19 cellular contexts compared by ENCODE assay signal in the genomic region with DNA sequence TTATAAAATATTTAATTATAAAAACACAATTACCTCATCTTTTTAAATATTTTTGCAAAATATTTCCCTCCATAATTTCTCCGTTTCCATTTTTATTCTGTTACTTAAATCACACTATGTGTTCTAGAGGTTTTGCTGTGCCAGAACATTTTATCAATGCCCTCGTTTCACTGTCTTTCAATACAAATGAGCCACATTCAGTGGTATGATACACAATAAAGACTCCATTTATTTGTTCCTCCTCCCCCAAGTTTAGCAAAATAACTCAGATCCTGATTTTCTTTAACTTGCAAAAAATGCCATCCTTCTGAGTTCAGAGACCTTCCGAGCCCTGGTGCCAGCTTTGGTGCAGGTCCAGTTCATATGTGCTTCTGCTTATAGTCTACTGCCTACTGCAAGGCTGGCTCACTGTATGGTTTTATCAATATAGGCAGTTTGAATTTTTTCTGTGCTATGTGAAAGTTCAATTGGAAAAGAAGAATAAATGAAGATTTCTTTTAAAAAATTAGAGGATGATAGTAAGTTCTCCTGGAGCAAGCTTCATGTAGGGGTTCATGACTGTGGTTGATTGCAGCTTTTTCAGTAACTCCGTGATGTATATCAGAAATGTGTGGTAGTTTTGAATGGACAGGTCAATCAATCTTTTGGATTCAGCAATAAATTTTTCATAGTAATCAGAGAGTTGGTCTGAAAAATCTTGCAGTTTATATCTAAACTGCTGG. TPM values are rescaled to one million over a fixed set of nuclear protein-coding genes. Genes with fewer than 3 reads are reported as not detected.
DNase-seq lines count a peak whose midpoint lies in the region; ATAC-seq and TF ChIP-seq lines count a peak whose summit lies in the region.
"Had no signal": no experiment of that assay in that cellular context is flagged by ENCODE, and none has a peak within 500 bp of the region (broad histone marks: within the 10 kb centered on the region; RNA-seq: fewer than 3 reads in every experiment).

No MANE protein-coding gene starts in this region.

- TF ChIP-seq CTCF in SK-N-SH (IDR thresholded peaks at IDR 0.05) (no peak), WTC11 (IDR thresholded peaks at IDR 0.05) (no peak), right lobe of liver (IDR thresholded peaks at IDR 0.05) (no peak)

- H3K4me2 ChIP-seq in SK-N-SH: no peak overlapping the region

- TF ChIP-seq RAD21 in SK-N-SH (IDR thresholded peaks at IDR 0.05; ENCODE audit: low read length): no peak

- H3K27me3 Mint-ChIP-seq in WTC11 (ENCODE audit: low read depth): no peaks in the 10 kb centered on the region; the same call in 1 of the 2 replicates
- H3K27me3 Mint-ChIP-seq in naive thymus-derived CD8-positive, alpha-beta T cell: peaks cover 0 to 37% (median 4%) of the 10 kb centered on the region in 5 donors
- H3K27me3 Mint-ChIP-seq: IgD-negative memory B cell had no signal

- H3K4me3 Mint-ChIP-seq in WTC11: no peak overlapping the region
- no peak overlapping the region for H3K4me3 Mint-ChIP-seq in naive thymus-derived CD8-positive, alpha-beta T cell
- H3K4me3 Mint-ChIP-seq: CD4-positive, CD25-positive, alpha-beta regulatory T cell; CD8-positive, alpha-beta memory T cell; HFFc6; IgD-negative memory B cell had no signal

- H3K4me1 Mint-ChIP-seq in WTC11: no peaks in the 10 kb centered on the region
- H3K4me1 Mint-ChIP-seq in naive thymus-derived CD8-positive, alpha-beta T cell: no peaks in the 10 kb centered on the region
- H3K4me1 Mint-ChIP-seq: CD4-positive, CD25-positive, alpha-beta regulatory T cell; CD8-positive, alpha-beta memory T cell; IgD-negative memory B cell had no signal

- ATAC-seq in SK-N-SH treated with all-trans-retinoic acid at 6 μM for 48 hours: peak; percentile 31; the same call in 1 of the 3 replicates
- ATAC-seq in WTC11: no peak
- no peak for ATAC-seq in right lobe of liver
- no peak for ATAC-seq in naive thymus-derived CD8-positive, alpha-beta T cell
- ATAC-seq: HCT116 had no signal

- DNase-seq in SK-N-SH (no peak), WTC11 (ENCODE audit: low spot score) (no peak), right lobe of liver (no peak), kidney tubule cell (ENCODE audit: low spot score) (no peak), SJCRH30 (no peak)
- DNase-seq in naive thymus-derived CD8-positive, alpha-beta T cell: no peak
- DNase-seq: ACHN; BE2C; C1 segment of cervical spinal cord; CD4-positive, CD25-positive, alpha-beta regulatory T cell; CD8-positive, alpha-beta memory T cell; DMS79 treated with DMSO at 0.1 percent for 48 hours; GF-D8; GOT3; H7; HFFc6 had no signal

- H3K4me3 ChIP-seq in SK-N-SH (ENCODE audit: low read depth in 2 of 2, low read length in 1 of 2): no peak overlapping the region
- H3K4me3 ChIP-seq in right lobe of liver: no peak overlapping the region
- H3K4me3 ChIP-seq in SJCRH30: no peak overlapping the region

- no peaks in the 10 kb centered on the region for H3K27me3 ChIP-seq in SK-N-SH (ENCODE audit: insufficient read depth)
- H3K27me3 ChIP-seq in right lobe of liver: no peaks in the 10 kb centered on the region
- H3K27me3 ChIP-seq in SJCRH30: peaks cover 2% of the 10 kb centered on the region

- no peak overlapping the region for H3K9ac ChIP-seq in SK-N-SH

- TF ChIP-seq POLR2A in right lobe of liver (IDR thresholded peaks at IDR 0.05): peak; percentile 24

- no peaks in the 10 kb centered on the region for H4K20me1 ChIP-seq in SK-N-SH (ENCODE audit: insufficient read depth)

- peaks cover 6% of the 10 kb centered on the region for H3K9me3 Mint-ChIP-seq in WTC11
- H3K9me3 Mint-ChIP-seq in naive thymus-derived CD8-positive, alpha-beta T cell: no peaks in the 10 kb centered on the region
- H3K9me3 Mint-ChIP-seq: CD4-positive, CD25-positive, alpha-beta regulatory T cell; CD8-positive, alpha-beta memory T cell; IgD-negative memory B cell had no signal

- intact Hi-C loops in right lobe of liver (cut with DNase I): no loop called here

- H3K9me3 ChIP-seq in SK-N-SH: no peaks in the 10 kb centered on the region
- no peaks in the 10 kb centered on the region for H3K9me3 ChIP-seq in right lobe of liver
- H3K9me3 ChIP-seq in SJCRH30 (replicated peaks): no peaks in the 10 kb centered on the region
- H3K9me3 ChIP-seq: BE2C had no signal

- POLR2A ChIA-PET in SK-N-SH (lab: Yijun Ruan, JAX): no interaction called here
- POLR2A ChIA-PET in WTC11 (lab: Charles Lee): no interaction called here
- POLR2A ChIA-PET in naive thymus-derived CD8-positive, alpha-beta T cell (lab: Charles Lee): no interaction called here

- 39% methylated on average over 4 of the region's 4 CpGs for WGBS in SK-N-SH (ENCODE audit: low lambda C conversion rate)
- WGBS in right lobe of liver (ENCODE audit: insufficient coverage, low coverage, low lambda C conversion rate, missing lambda C conversion rate): 58% methylated on average over 4 of the region's 4 CpGs

- H2AFZ ChIP-seq in SK-N-SH (ENCODE audit: low read depth): no peak overlapping the region

- H3K27ac Mint-ChIP-seq in WTC11: no peak overlapping the region
- no peak overlapping the region for H3K27ac Mint-ChIP-seq in naive thymus-derived CD8-positive, alpha-beta T cell
- H3K27ac Mint-ChIP-seq: CD4-positive, CD25-positive, alpha-beta regulatory T cell; CD8-positive, alpha-beta memory T cell; HFFc6; IgD-negative memory B cell had no signal

- no peaks in the 10 kb centered on the region for H3F3A ChIP-seq in SK-N-SH (replicated peaks; ENCODE audit: insufficient read depth)

- CTCF ChIA-PET in SK-N-SH (lab: Yijun Ruan, JAX) (interaction anchor here (1.1 to 2.4 kb wide), 2 partner anchors 38 to 341 kb away, joined by 3 to 6 read pairs; no protein-coding TSS in a partner anchor), WTC11 (lab: Charles Lee) (no interaction called here)

- no peaks in the 10 kb centered on the region for H3K9me2 ChIP-seq in SK-N-SH

- H3K36me3 Mint-ChIP-seq in WTC11: no peaks in the 10 kb centered on the region
- H3K36me3 Mint-ChIP-seq in naive thymus-derived CD8-positive, alpha-beta T cell: no peaks in the 10 kb centered on the region
- H3K36me3 Mint-ChIP-seq: CD4-positive, CD25-positive, alpha-beta regulatory T cell; CD8-positive, alpha-beta memory T cell; IgD-negative memory B cell had no signal

- no peaks in the 10 kb centered on the region for H3K36me3 ChIP-seq in SK-N-SH (replicated peaks in 1 of 2; ENCODE audit: control insufficient read depth in 1 of 2, insufficient read depth in 2 of 2, low read length in 1 of 2)
- H3K36me3 ChIP-seq in right lobe of liver: peaks cover 0 to 48% (median 22%) of the 10 kb centered on the region in 4 donors
- H3K36me3 ChIP-seq in SJCRH30: no peaks in the 10 kb centered on the region
- H3K36me3 ChIP-seq: BE2C had no signal

- H3K4me1 ChIP-seq in SK-N-SH (ENCODE audit: control insufficient read depth in 1 of 2, insufficient read depth in 2 of 2, low read depth in 1 of 2, low read length in 1 of 2) (peaks cover 0 to 3% of the 10 kb centered on the region in 2 experiments; a peak in 2 of 4 replicates), right lobe of liver (no peaks in the 10 kb centered on the region), SJCRH30 (no peaks in the 10 kb centered on the region)
- H3K4me1 ChIP-seq: BE2C had no signal

- no peak for TF ChIP-seq EP300 in SK-N-SH (IDR thresholded peaks at IDR 0.05; ENCODE audit: borderline replicate concordance in 1 of 2, low read depth in 1 of 2, low read length in 1 of 2)

- H3K27ac ChIP-seq in SK-N-SH (ENCODE audit: low read depth in 2 of 2, low read length in 1 of 2) (no peak overlapping the region), right lobe of liver (no peak overlapping the region), SJCRH30 (no peak overlapping the region)

- H3K79me2 ChIP-seq in SK-N-SH (ENCODE audit: insufficient read depth): no peaks in the 10 kb centered on the region

TF ChIP-seq in SK-N-SH treated with all-trans-retinoic acid at 6 μM for 48 hours, 23 proteins besides CTCF, POLR2A, EP300 and RAD21 (continues in another document):
- no peak for TF ChIP-seq ARNTL (CRISPR knock-in tag; IDR thresholded peaks at IDR 0.05; ENCODE audit: borderline replicate concordance, low read depth)
- TF ChIP-seq ZNF8 (CRISPR knock-in tag; IDR thresholded peaks at IDR 0.05): no peak

TF ChIP-seq in SK-N-SH, 30 proteins besides CTCF, POLR2A, EP300 and RAD21 (continues in another document):
- TF ChIP-seq TEAD4 (IDR thresholded peaks at IDR 0.05; ENCODE audit: borderline replicate concordance, insufficient read depth) (no peak), CHD2 (IDR thresholded peaks at IDR 0.05; ENCODE audit: low read length, partially characterized antibody) (no peak), RXRA (IDR thresholded peaks at IDR 0.05; ENCODE audit: borderline replicate concordance, low read depth) (no peak), TAF1 (IDR thresholded peaks at IDR 0.05; ENCODE audit: borderline replicate concordance, low read depth, low read length) (no peak)

TF ChIP-seq in WTC11, 78 proteins besides CTCF, POLR2A, EP300 and RAD21:
- TF ChIP-seq OVOL2 (CRISPR knock-in tag; IDR thresholded peaks at IDR 0.05; ENCODE audit: borderline replicate concordance): no peak
- TF ChIP-seq CREB1 (CRISPR knock-in tag; IDR thresholded peaks at IDR 0.05): no peak
- TF ChIP-seq KAT7 (CRISPR knock-in tag; IDR thresholded peaks at IDR 0.05; ENCODE audit: borderline replicate concordance): no peak
- peak; percentile 26; the same call in 1 of the 2 replicates for TF ChIP-seq HMGA2 (CRISPR knock-in tag; IDR thresholded peaks at IDR 0.05)
TF ChIP-seq in WTC11: peak in this region for 1.

RNA-seq across cellular contexts. Expression of a gene that starts 42.5 kb away (rescaled TPM):
- not detected in 2 replicates for polyA plus RNA-seq in SK-N-SH (2012; rRNA removed)
- under 0.01 TPM in 1 of 2 replicates, not detected in the other for polyA plus RNA-seq in SK-N-SH (2012; cell fraction: cytosol; rRNA removed)
- under 0.01 TPM in 1 of 2 replicates, not detected in the other for polyA plus RNA-seq in SK-N-SH (2012; cell fraction: nucleus; rRNA removed)
- total RNA-seq in WTC11 (2021) (1.4 to 1.6 TPM (median 1.5 TPM) in 3 replicates), right lobe of liver (1,000 to 10,000 TPM; 2,615 to 3,271 (median 2,774) TPM)
- not detected for total RNA-seq in naive thymus-derived CD8-positive, alpha-beta T cell
- not detected for polyA plus RNA-seq in naive thymus-derived CD8-positive, alpha-beta T cell
- total RNA-seq in SJCRH30 (2014; rRNA removed; shearing (Covaris generic)): 0.05 and 0.08 TPM in 2 replicates
- total RNA-seq: CD4-positive, CD25-positive, alpha-beta regulatory T cell; CD8-positive, alpha-beta memory T cell; HFFc6 had no signal
- polyA plus RNA-seq: CD4-positive, CD25-positive, alpha-beta regulatory T cell; CD8-positive, alpha-beta memory T cell; IgD-negative memory B cell had no signal

Comparison
In these comparisons a context has a peak if more than half of its experiments do, and no peak if none do; other contexts are left out.
1. RNA of a gene that starts 42.5 kb away (total RNA-seq): 2,615 to 3,271 TPM in right lobe of liver; 1.4 to 1.6 TPM in WTC11, 0.05 to 0.08 TPM in SJCRH30 and not detected in naive thymus-derived CD8-positive, alpha-beta T cell; every median in the first group is over 1,000 times any median in the second.